Comparison of ENCODE assay signal across 26 cellular contexts in the genomic region with DNA sequence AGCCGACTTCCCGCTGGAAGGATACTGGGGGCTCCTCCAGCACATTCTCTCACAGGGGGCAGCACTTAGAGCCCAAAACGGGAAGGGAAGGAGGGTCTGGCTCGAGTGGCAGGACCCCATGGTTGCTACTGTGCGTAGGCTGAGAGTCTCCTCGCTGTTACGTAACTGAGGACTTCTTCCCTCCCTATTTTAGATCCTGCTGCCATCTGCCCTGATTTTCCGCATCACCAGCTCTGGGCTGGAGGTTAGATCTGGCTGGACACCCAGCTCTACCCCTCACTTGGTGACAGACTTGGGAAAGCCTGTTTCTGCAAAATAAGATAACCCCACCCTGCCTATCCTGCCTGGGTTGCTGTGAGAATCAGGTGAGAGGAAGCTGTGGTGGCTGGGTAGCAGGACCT. TPM values are rescaled to one million over a fixed set of nuclear protein-coding genes. Genes with fewer than 3 reads are reported as not detected.
A peak's percentile ranks its signal among the peaks of the same experiment; 100 is the strongest.
DNase-seq lines count a peak whose midpoint lies in the region; ATAC-seq, FAIRE-seq and TF ChIP-seq lines count a peak whose summit lies in the region.
"Had no signal": no experiment of that assay in that cellular context is flagged by ENCODE, and none has a peak within 500 bp of the region (broad histone marks: within the 10 kb centered on the region; RNA-seq: fewer than 3 reads in every experiment).

No MANE protein-coding gene starts in this region.

- H4K20me1 ChIP-seq in HepG2 (ENCODE audit: insufficient read depth, low read length) = no peaks in the 10 kb centered on the region

- H2AFZ ChIP-seq in HepG2 (ENCODE audit: low read length) (no peak overlapping the region), mesenchymal stem cell (ENCODE audit: low read depth, low read length) (no peak overlapping the region)

- H3K4me2 ChIP-seq in HepG2 (ENCODE audit: low read depth, low read length) (0 out of 2 replicates have a peak overlapping the region, but pooled peaks have one; percentile 0), mesenchymal stem cell (ENCODE audit: low read length, poor library complexity, severe bottlenecking) (no peak overlapping the region)
- H3K4me2 ChIP-seq: A549 had no signal

- H2BK120ac ChIP-seq in mesenchymal stem cell (ENCODE audit: low read depth, low read length) = no peak overlapping the region

- no peak for TF ChIP-seq POLR2A in HepG2 (IDR thresholded peaks at IDR 0.05; ENCODE audit: insufficient read depth in 1 of 2, low read depth in 2 of 2, low read length in 2 of 2)
- TF ChIP-seq POLR2A in right lobe of liver (IDR thresholded peaks at IDR 0.05) = no peak
- no peak for TF ChIP-seq POLR2A in body of pancreas (IDR thresholded peaks at IDR 0.05)

- H3K9ac ChIP-seq in HepG2 (ENCODE audit: insufficient read depth, low read depth, low read length) = no peak overlapping the region
- no peak overlapping the region for H3K9ac ChIP-seq in mesenchymal stem cell (ENCODE audit: low read length)

- no peak overlapping the region for H3K18ac ChIP-seq in mesenchymal stem cell (ENCODE audit: low read depth in 1 of 2, low read length in 2 of 2)

- H3K4me3 ChIP-seq in HepG2 (replicated peaks in 1 of 3; ENCODE audit: insufficient read depth in 1 of 3, low read depth in 2 of 3, low read length in 3 of 3) = no peak overlapping the region; a peak in 1 of 6 replicates
- no peak overlapping the region for H3K4me3 ChIP-seq in right lobe of liver
- no peak overlapping the region for H3K4me3 ChIP-seq in mesenchymal stem cell (ENCODE audit: insufficient read depth in 1 of 2, low read depth in 1 of 2, low read length in 2 of 2)
- no peak overlapping the region for H3K4me3 ChIP-seq in body of pancreas
- H3K4me3 ChIP-seq: A549, gastroesophageal sphincter, left ventricle myocardium inferior, Peyer's patch, psoas muscle, thyroid gland, vagina had no signal

- no TSS peak for BruUV-seq in HepG2 (replicated peaks; lab: Mats Ljungman, UMichigan)

- H3K9me3 ChIP-seq in HepG2 (ENCODE audit: low read length) (no peaks in the 10 kb centered on the region), right lobe of liver (no peaks in the 10 kb centered on the region), mesenchymal stem cell (ENCODE audit: control insufficient read depth, low read length) (no peaks in the 10 kb centered on the region), body of pancreas (no peaks in the 10 kb centered on the region)
- H3K9me3 ChIP-seq: A549, gastroesophageal sphincter, left ventricle myocardium inferior, Peyer's patch, psoas muscle, thyroid gland, vagina had no signal

- no peak for TF ChIP-seq RAD21 in HepG2 (CRISPR knock-in tag; IDR thresholded peaks at IDR 0.05)

- peak overlapping the region; percentile 26 for H2AK5ac ChIP-seq in mesenchymal stem cell (ENCODE audit: low read length, severe bottlenecking)

- no peaks in the 10 kb centered on the region for H3K79me2 ChIP-seq in HepG2 (ENCODE audit: insufficient read depth, low read length)

- in situ Hi-C loops in HepG2 (cut with HindIII; ENCODE audit: extremely low pct_ligation_motif_present, low pct_unique_long_range_greater_than_20kb) = loop anchor here (10.0 to 25.0 kb wide), 2 partner anchors 213 to 521 kb away; a partner anchor contains a TSS

- H3K36me3 ChIP-seq in HepG2 (replicated peaks in 1 of 2; ENCODE audit: control insufficient read depth in 1 of 2, insufficient read depth in 2 of 2, low read length in 2 of 2) (peaks cover 0 to 7% of the 10 kb centered on the region in 2 experiments; a peak in 3 of 5 replicates), right lobe of liver (peaks cover 0 to 16% (median 0%) of the 10 kb centered on the region in 4 donors), mesenchymal stem cell (ENCODE audit: control insufficient read depth in 1 of 2, insufficient read depth in 2 of 2, low read depth in 1 of 2, low read length in 2 of 2) (peaks cover 0 to 20% of the 10 kb centered on the region in 2 experiments), body of pancreas (replicated peaks in 1 of 2; ENCODE audit: insufficient read depth in 1 of 2, low read depth in 2 of 2) (no peaks in the 10 kb centered on the region)
- H3K36me3 ChIP-seq: left ventricle myocardium inferior, thyroid gland, vagina had no signal

- no peak overlapping the region for H2BK5ac ChIP-seq in mesenchymal stem cell (ENCODE audit: low read depth, low read length, poor library complexity, severe bottlenecking)

- no peak overlapping the region for H2BK15ac ChIP-seq in mesenchymal stem cell (ENCODE audit: low read depth, poor library complexity, severe bottlenecking)

- H3K14ac ChIP-seq in mesenchymal stem cell (ENCODE audit: low read length in 2 of 2) = no peak overlapping the region

- ATAC-seq in HepG2 (no peak), right lobe of liver (no peak), body of pancreas (no peak), SK-N-SH treated with all-trans-retinoic acid at 6 μM for 48 hours (no peak), GM18520 (IDR thresholded peaks at IDR 0.05; ENCODE audit: unreplicated experiment) (no peak)
- ATAC-seq: A549; activated CD4-positive, CD25-positive, alpha-beta regulatory T cell treated with anti-CD3 and anti-CD28 coated beads, Interleukin-2, amount 50 U/mL, for 24 hours; gastroesophageal sphincter; psoas muscle; T-cell had no signal

- peak overlapping the region; percentile 29 for H4K8ac ChIP-seq in mesenchymal stem cell (ENCODE audit: low read length)

- peaks cover 56% of the 10 kb centered on the region for H3K4me1 ChIP-seq in HepG2 (ENCODE audit: insufficient read depth, low read length)
- peaks cover 0 to 15% (median 1%) of the 10 kb centered on the region in 4 donors for H3K4me1 ChIP-seq in right lobe of liver
- peaks cover 28% of the 10 kb centered on the region for H3K4me1 ChIP-seq in mesenchymal stem cell (ENCODE audit: control insufficient read depth, insufficient read depth, low read depth, low read length)
- H3K4me1 ChIP-seq in body of pancreas = peaks cover 5% of the 10 kb centered on the region
- H3K4me1 ChIP-seq: psoas muscle had no signal

- POLR2A ChIA-PET in HepG2 (lab: Yijun Ruan, JAX) = no interaction called here

- H3K27me3 ChIP-seq in HepG2 (ENCODE audit: control insufficient read depth in 1 of 2, insufficient read depth in 2 of 2, low read length in 2 of 2) (no peaks in the 10 kb centered on the region; a peak in 1 of 5 replicates), right lobe of liver (no peaks in the 10 kb centered on the region), mesenchymal stem cell (ENCODE audit: control insufficient read depth in 1 of 2, insufficient read depth in 1 of 2, low read length in 2 of 2) (peaks cover 0 to 36% of the 10 kb centered on the region in 2 experiments), body of pancreas (no peaks in the 10 kb centered on the region)
- H3K27me3 ChIP-seq: gastroesophageal sphincter, Peyer's patch, thyroid gland, vagina had no signal

- FAIRE-seq in HepG2 (lab: Jason Lieb, UNC) = no peak
- FAIRE-seq: A549, G401.6, TTC549 had no signal

- H4K91ac ChIP-seq in mesenchymal stem cell (ENCODE audit: low read length) = peak overlapping the region; percentile 14

- CTCF ChIA-PET in HepG2 (lab: Yijun Ruan, JAX; ENCODE audit: low intra/inter-chr PET ratio, low total read pairs) = no interaction called here

- intact Hi-C loops in HepG2 (cut with micrococcal nuclease; ENCODE audit: unreplicated experiment) (no loop called here), right lobe of liver (cut with DNase I) (loop anchor here (10.0 kb wide), 1 partner anchor 253 kb away; no protein-coding TSS in a partner anchor), body of pancreas (cut with DNase I) (no loop called here)

- TF ChIP-seq CTCF in HepG2 (CRISPR knock-in tag; IDR thresholded peaks at IDR 0.05) (no peak), right lobe of liver (IDR thresholded peaks at IDR 0.05) (no peak), body of pancreas (IDR thresholded peaks at IDR 0.05) (no peak)

- H3K23ac ChIP-seq in mesenchymal stem cell (ENCODE audit: low read length in 2 of 2) = no peak overlapping the region

- H3K27ac ChIP-seq in HepG2 (ENCODE audit: extremely low read length, insufficient read depth, low read length) (no peak overlapping the region), right lobe of liver (no peak overlapping the region), angular gyrus (ENCODE audit: low read depth, low read length) (peak overlapping the region; percentile 97), mesenchymal stem cell (ENCODE audit: low read length, poor library complexity, severe bottlenecking) (no peak overlapping the region), body of pancreas (no peak overlapping the region)
- H3K27ac ChIP-seq: gastroesophageal sphincter, left ventricle myocardium inferior, Peyer's patch, psoas muscle, thyroid gland, vagina had no signal

- 71% methylated on average over 8 of the region's 8 CpGs for WGBS in HepG2 (ENCODE audit: low lambda C conversion rate)
- WGBS in right lobe of liver (ENCODE audit: insufficient coverage, low coverage, low lambda C conversion rate, missing lambda C conversion rate) = 81% methylated on average over 3 of the region's 8 CpGs
- WGBS in mesenchymal stem cell = 89% methylated on average over 8 of the region's 8 CpGs
- 75 to 78% methylated on average over 6 to 8 of the region's 8 CpGs for WGBS in body of pancreas, 2 donors

- DNase-seq in HepG2 (ENCODE audit: low spot score) = no peak
- no peak for DNase-seq in right lobe of liver
- DNase-seq in mesenchymal stem cell = no peak
- DNase-seq in body of pancreas = no peak
- no peak for DNase-seq in iPS-NIHi11 (ENCODE audit: low spot score)
- DNase-seq: activated CD4-positive, alpha-beta T cell treated with anti-CD3 and anti-CD28 coated beads, Interleukin-2, amount 50 U/mL, for 48 hours; H7; hypothalamus; left ventricle myocardium inferior; naive B cell; NCI-H2107; occipital lobe; Peyer's patch; psoas muscle; stimulated activated CD4-positive, alpha-beta T cell treated with anti-CD3 and anti-CD28 coated beads, Interleukin-15, amount 100 ng/mL, for 24 hours; T-cell; thyroid gland had no signal

- no peak overlapping the region for H3K4ac ChIP-seq in mesenchymal stem cell (ENCODE audit: low read depth in 1 of 2, low read length in 2 of 2)

- H3K79me1 ChIP-seq in mesenchymal stem cell (replicated peaks; ENCODE audit: low read length, poor library complexity, severe bottlenecking) = peaks cover 8% of the 10 kb centered on the region

- no peak overlapping the region for H2BK12ac ChIP-seq in mesenchymal stem cell (ENCODE audit: low read length in 2 of 2)

- no peak for TF ChIP-seq EP300 in HepG2 (IDR thresholded peaks at IDR 0.05; ENCODE audit: low read depth in 2 of 2, low read length in 2 of 2)
- TF ChIP-seq EP300 in HepG2 (CRISPR knock-in tag; IDR thresholded peaks at IDR 0.05; ENCODE audit: borderline replicate concordance) = no peak

RNA-seq across cellular contexts. Expression of a gene that starts 47.7 kb away (rescaled TPM):
- total RNA-seq in HepG2 (2016; rRNA removed; fragmentation: Illumina TruSeq; extraction: Trizol) (21.2 and 26.9 TPM in 2 replicates), right lobe of liver (100 to 1,000 TPM in 5 of 6 experiments, 10 to 100 TPM in 1; 65.5 to 366 (median 233) TPM), body of pancreas (1 to 10 TPM; 2.3 to 9.1 TPM)
- total RNA-seq in HepG2 (2016; cell fraction: cytosol; rRNA removed; fragmentation: Illumina TruSeq; extraction: Trizol; ENCODE audit: low read depth) = 3.3 and 3.6 TPM in 2 replicates
- 21.4 and 23.7 TPM in 2 replicates for total RNA-seq in HepG2 (2016; cell fraction: insoluble cytoplasmic fraction; rRNA removed; fragmentation: Illumina TruSeq; extraction: Trizol)
- 5.1 and 6.3 TPM in 2 replicates for total RNA-seq in HepG2 (2016; cell fraction: membrane; rRNA removed; fragmentation: Illumina TruSeq; extraction: Trizol)
- 21.5 and 22.1 TPM in 2 replicates for total RNA-seq in HepG2 (2016; cell fraction: nucleus; rRNA removed; fragmentation: Illumina TruSeq; extraction: Trizol)
- polyA plus RNA-seq in HepG2 (2011; rRNA removed) = 71.9 and 88.5 TPM in 2 replicates
- 48.3 and 55.2 TPM in 2 replicates for polyA plus RNA-seq in HepG2 (2011; cell fraction: cytosol; rRNA removed)
- 155 and 175 TPM in 2 replicates for polyA plus RNA-seq in HepG2 (2011; cell fraction: nucleus; rRNA removed)
- 58.0 and 95.2 TPM in 2 replicates for polyA plus RNA-seq in HepG2 (2012)
- polyA plus RNA-seq in HepG2 (2016; cell fraction: cytosol; fragmentation: Illumina TruSeq; extraction: Trizol; ENCODE audit: low read depth) = 3.2 and 4.0 TPM in 2 replicates
- 25.8 and 27.9 TPM in 2 replicates for polyA plus RNA-seq in HepG2 (2016; cell fraction: insoluble cytoplasmic fraction; fragmentation: Illumina TruSeq; extraction: Trizol; ENCODE audit: low read depth)
- polyA plus RNA-seq in HepG2 (2016; cell fraction: membrane; fragmentation: Illumina TruSeq; extraction: Trizol; ENCODE audit: low read depth) = 5.6 and 5.9 TPM in 2 replicates
- 56.0 and 59.9 TPM in 2 replicates for polyA plus RNA-seq in HepG2 (2016; cell fraction: nucleus; fragmentation: Illumina TruSeq; extraction: Trizol; ENCODE audit: insufficient read depth, low read depth)
- polyA minus RNA-seq in HepG2 (2011; rRNA and poly(A)+ RNA removed; ENCODE audit: low replicate concordance) = 7.9 and 48.3 TPM in 2 replicates
- 15.6 and 18.9 TPM in 2 replicates for polyA minus RNA-seq in HepG2 (2011; cell fraction: cytosol; rRNA and poly(A)+ RNA removed)
- polyA minus RNA-seq in HepG2 (2011; cell fraction: nucleus; rRNA and poly(A)+ RNA removed) = 54.7 and 82.6 TPM in 2 replicates
- polyA plus RNA-seq in mesenchymal stem cell (2013, experiment 1 of 2) = 2.1 TPM
- 2.0 TPM for polyA plus RNA-seq in mesenchymal stem cell (2013, experiment 2 of 2)

Comparison
In these comparisons a context has a peak if more than half of its experiments do, and no peak if none do; other contexts are left out.
1. intact Hi-C loops: an anchor here in right lobe of liver (10.0 kb wide); none called in HepG2 and body of pancreas.